ENCODE assay signal across 8 cellular contexts in genomic region chr7:128108641-128109423, GRCh38.
DNase-seq lines count a peak whose midpoint lies in the region; ATAC-seq, FAIRE-seq and TF ChIP-seq lines count a peak whose summit lies in the region.

No MANE protein-coding gene starts in this region.

- H3K27me3 Mint-ChIP-seq in activated naive CD8-positive, alpha-beta T cell, result peaks cover 2% of the 10 kb centered on the region

- H3K27ac Mint-ChIP-seq in activated naive CD8-positive, alpha-beta T cell, result peak overlapping the region; percentile 89

- H3K4me1 Mint-ChIP-seq in activated naive CD8-positive, alpha-beta T cell (ENCODE audit: low read depth), result peaks cover 73% of the 10 kb centered on the region

- ATAC-seq in GM21381 (IDR thresholded peaks at IDR 0.05; ENCODE audit: unreplicated experiment) (peak; percentile 90), HG03521 (IDR thresholded peaks at IDR 0.05; ENCODE audit: unreplicated experiment) (peak; percentile 83)

- DNase-seq in GM12892 (ENCODE audit: insufficient read length) (peak; percentile 55), H4 (ENCODE audit: low spot score) (no peak), superior temporal gyrus (ENCODE audit: extremely low spot score) (no peak), H54 (ENCODE audit: insufficient read length, low spot score) (no peak)
- DNase-seq in stimulated activated CD4-positive, alpha-beta T cell treated with anti-CD3 and anti-CD28 coated beads, Interleukin-2, amount 100 ng/mL, for 24 hours, result no peak

- TF ChIP-seq POLR2A in GM12892 (IDR thresholded peaks at IDR 0.05; ENCODE audit: low read depth, low read length) (no peak), H54 (IDR thresholded peaks at IDR 0.05; ENCODE audit: low read depth, low read length) (no peak)

- H3K36me3 Mint-ChIP-seq in activated naive CD8-positive, alpha-beta T cell, result no peaks in the 10 kb centered on the region

- peak overlapping the region; percentile 84 for H3K4me3 Mint-ChIP-seq in activated naive CD8-positive, alpha-beta T cell

- FAIRE-seq in GM12892 (lab: Jason Lieb, UNC) (peak; percentile 96), H54 (lab: Jason Lieb, UNC) (no peak)

- H3K9me3 Mint-ChIP-seq in activated naive CD8-positive, alpha-beta T cell (ENCODE audit: low read depth), result no peaks in the 10 kb centered on the region
